1 cellular context compared by ENCODE assay signal in the genomic region with DNA sequence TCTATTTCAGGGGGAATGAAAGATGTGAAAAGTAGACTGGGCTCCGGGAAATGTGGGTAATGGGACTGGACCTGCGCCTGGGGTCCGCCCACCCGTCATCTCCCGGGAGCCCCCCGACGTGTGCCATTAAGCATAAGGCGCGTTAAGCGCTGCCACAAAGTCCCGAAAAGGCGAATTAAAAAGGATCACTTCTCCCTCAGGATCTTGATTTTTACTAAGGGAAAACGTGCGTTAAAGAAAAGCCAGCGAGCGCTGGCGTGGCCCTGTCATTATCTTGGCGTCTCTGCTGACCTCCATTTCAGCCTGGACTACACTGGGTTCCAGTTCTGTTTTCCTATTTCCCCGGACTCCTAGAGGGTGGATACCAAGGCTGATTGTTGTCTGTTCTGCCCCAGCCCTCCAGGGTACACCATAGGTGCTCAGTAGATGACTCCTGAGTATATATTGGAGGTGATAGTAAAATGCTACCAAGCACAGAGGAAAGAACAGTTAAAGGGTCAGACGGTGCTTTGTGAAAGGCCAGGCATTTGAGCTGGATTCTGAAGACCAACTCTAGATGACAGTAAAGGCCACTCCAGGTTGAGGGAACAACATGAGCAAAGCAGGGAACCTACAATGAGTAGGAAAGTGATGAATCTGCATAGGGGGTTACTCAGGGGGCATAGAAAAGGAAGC.
A peak's percentile ranks its signal among the peaks of the same experiment; 100 is the strongest.
TF ChIP-seq lines count a peak whose summit lies in the region.

No MANE protein-coding gene starts in this region.

TF ChIP-seq in K562, 482 proteins besides CTCF, POLR2A, EP300 and RAD21 (continued from another document and continues in another):
- TF ChIP-seq, protein P1, sequence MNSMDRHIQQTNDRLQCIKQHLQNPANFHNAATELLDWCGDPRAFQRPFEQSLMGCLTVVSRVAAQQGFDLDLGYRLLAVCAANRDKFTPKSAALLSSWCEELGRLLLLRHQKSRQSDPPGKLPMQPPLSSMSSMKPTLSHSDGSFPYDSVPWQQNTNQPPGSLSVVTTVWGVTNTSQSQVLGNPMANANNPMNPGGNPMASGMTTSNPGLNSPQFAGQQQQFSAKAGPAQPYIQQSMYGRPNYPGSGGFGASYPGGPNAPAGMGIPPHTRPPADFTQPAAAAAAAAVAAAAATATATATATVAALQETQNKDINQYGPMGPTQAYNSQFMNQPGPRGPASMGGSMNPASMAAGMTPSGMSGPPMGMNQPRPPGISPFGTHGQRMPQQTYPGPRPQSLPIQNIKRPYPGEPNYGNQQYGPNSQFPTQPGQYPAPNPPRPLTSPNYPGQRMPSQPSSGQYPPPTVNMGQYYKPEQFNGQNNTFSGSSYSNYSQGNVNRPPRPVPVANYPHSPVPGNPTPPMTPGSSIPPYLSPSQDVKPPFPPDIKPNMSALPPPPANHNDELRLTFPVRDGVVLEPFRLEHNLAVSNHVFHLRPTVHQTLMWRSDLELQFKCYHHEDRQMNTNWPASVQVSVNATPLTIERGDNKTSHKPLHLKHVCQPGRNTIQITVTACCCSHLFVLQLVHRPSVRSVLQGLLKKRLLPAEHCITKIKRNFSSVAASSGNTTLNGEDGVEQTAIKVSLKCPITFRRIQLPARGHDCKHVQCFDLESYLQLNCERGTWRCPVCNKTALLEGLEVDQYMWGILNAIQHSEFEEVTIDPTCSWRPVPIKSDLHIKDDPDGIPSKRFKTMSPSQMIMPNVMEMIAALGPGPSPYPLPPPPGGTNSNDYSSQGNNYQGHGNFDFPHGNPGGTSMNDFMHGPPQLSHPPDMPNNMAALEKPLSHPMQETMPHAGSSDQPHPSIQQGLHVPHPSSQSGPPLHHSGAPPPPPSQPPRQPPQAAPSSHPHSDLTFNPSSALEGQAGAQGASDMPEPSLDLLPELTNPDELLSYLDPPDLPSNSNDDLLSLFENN (IDR thresholded peaks at IDR 0.05; ENCODE audit: low read depth in 2 of 2, low read length in 2 of 2), result no peak
- no peak for TF ChIP-seq NFXL1 (CRISPR knock-in tag; IDR thresholded peaks at IDR 0.05)
- peak; percentile 23 for TF ChIP-seq BRD9 (IDR thresholded peaks at IDR 0.05; ENCODE audit: low read depth, partially characterized antibody)
- no peak for TF ChIP-seq FOXK1 (CRISPR knock-in tag; IDR thresholded peaks at IDR 0.05; ENCODE audit: borderline replicate concordance)
- no peak for TF ChIP-seq ZBTB49 (CRISPR knock-in tag; IDR thresholded peaks at IDR 0.05; ENCODE audit: borderline replicate concordance)
- peak; percentile 33; the same call in 1 of the 2 replicates for TF ChIP-seq BCOR (IDR thresholded peaks at IDR 0.05)
- no peak for TF ChIP-seq ETS1 (conservative IDR thresholded peaks at IDR 0.05; ENCODE audit: control insufficient read depth, low read depth, low read length)
- no peak for TF ChIP-seq TBL1XR1 (IDR thresholded peaks at IDR 0.05; ENCODE audit: low read length in 2 of 2)
- no peak for TF ChIP-seq ATF1 (CRISPR knock-in tag; IDR thresholded peaks at IDR 0.05)
- TF ChIP-seq ATF1 (tag; IDR thresholded peaks at IDR 0.05), result peak; percentile 20; the same call in 1 of the 2 replicates
- peak; percentile 57; the same call in 1 of the 2 replicates for TF ChIP-seq HDGF (IDR thresholded peaks at IDR 0.05)
- TF ChIP-seq, protein P2, sequence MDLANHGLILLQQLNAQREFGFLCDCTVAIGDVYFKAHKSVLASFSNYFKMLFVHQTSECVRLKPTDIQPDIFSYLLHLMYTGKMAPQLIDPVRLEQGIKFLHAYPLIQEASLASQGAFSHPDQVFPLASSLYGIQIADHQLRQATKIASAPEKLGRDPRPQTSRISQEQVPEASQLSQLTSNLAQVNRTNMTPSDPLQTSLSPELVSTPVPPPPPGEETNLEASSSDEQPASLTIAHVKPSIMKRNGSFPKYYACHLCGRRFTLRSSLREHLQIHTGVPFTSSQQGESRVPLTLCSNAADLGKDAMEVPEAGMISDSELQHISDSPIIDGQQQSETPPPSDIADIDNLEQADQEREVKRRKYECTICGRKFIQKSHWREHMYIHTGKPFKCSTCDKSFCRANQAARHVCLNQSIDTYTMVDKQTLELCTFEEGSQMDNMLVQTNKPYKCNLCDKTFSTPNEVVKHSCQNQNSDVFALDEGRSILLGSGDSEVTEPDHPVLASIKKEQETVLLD (IDR thresholded peaks at IDR 0.05), result 0 out of 2 replicates have a peak, but pooled peaks have one; percentile 21
- peak; percentile 89 for TF ChIP-seq NEUROD1 (IDR thresholded peaks at IDR 0.05; ENCODE audit: borderline replicate concordance, low read depth, low read length, partially characterized antibody)
- TF ChIP-seq ZZZ3 (IDR thresholded peaks at IDR 0.05), result no peak
- no peak for TF ChIP-seq TAF7 (tag; IDR thresholded peaks at IDR 0.05)
- peak; percentile 33 to 38; a peak in 3 of 4 replicates for TF ChIP-seq NRF1 (conservative IDR thresholded peaks at IDR 0.05 in 1 of 2, IDR thresholded peaks at IDR 0.05 in 1 of 2)
- TF ChIP-seq CXXC5 (CRISPR knock-in tag; IDR thresholded peaks at IDR 0.05), result no peak; the same call in 1 of the 2 replicates
- peak; percentile 22; the same call in 1 of the 2 replicates for TF ChIP-seq NKRF (IDR thresholded peaks at IDR 0.05; ENCODE audit: borderline replicate concordance)
- peak; percentile 70 for TF ChIP-seq NCOA6 (IDR thresholded peaks at IDR 0.05)
- TF ChIP-seq, protein P3, sequence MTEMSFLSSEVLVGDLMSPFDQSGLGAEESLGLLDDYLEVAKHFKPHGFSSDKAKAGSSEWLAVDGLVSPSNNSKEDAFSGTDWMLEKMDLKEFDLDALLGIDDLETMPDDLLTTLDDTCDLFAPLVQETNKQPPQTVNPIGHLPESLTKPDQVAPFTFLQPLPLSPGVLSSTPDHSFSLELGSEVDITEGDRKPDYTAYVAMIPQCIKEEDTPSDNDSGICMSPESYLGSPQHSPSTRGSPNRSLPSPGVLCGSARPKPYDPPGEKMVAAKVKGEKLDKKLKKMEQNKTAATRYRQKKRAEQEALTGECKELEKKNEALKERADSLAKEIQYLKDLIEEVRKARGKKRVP (CRISPR knock-in tag; IDR thresholded peaks at IDR 0.05), result peak; percentile 49; the same call in 1 of the 2 replicates
- 0 out of 2 replicates have a peak, but pooled peaks have one; percentile 18 for TF ChIP-seq MIER1 (IDR thresholded peaks at IDR 0.05; ENCODE audit: low read depth)
- TF ChIP-seq ZNF217 (CRISPR knock-in tag; IDR thresholded peaks at IDR 0.05), result no peak
- TF ChIP-seq ZBTB11 (CRISPR knock-in tag; IDR thresholded peaks at IDR 0.05), result no peak
- TF ChIP-seq FOXM1 (IDR thresholded peaks at IDR 0.05; ENCODE audit: low read depth), result peak; percentile 17; the same call in 1 of the 2 replicates
- TF ChIP-seq FOXM1 (CRISPR knock-in tag; IDR thresholded peaks at IDR 0.05; ENCODE audit: low read depth), result 0 out of 2 replicates have a peak, but pooled peaks have one; percentile 28
- no peak for TF ChIP-seq ZBTB1 (CRISPR knock-in tag; IDR thresholded peaks at IDR 0.05; ENCODE audit: borderline replicate concordance, low read depth)
- no peak for TF ChIP-seq SNRNP70 (optimal IDR thresholded peaks at IDR 0.05; ENCODE audit: low read depth, low read length)
- TF ChIP-seq ASH1L (IDR thresholded peaks at IDR 0.05; ENCODE audit: borderline replicate concordance, low read depth, partially characterized antibody), result no peak
- TF ChIP-seq L3MBTL2 (IDR thresholded peaks at IDR 0.05), result peak; percentile 49
- TF ChIP-seq, protein P4, sequence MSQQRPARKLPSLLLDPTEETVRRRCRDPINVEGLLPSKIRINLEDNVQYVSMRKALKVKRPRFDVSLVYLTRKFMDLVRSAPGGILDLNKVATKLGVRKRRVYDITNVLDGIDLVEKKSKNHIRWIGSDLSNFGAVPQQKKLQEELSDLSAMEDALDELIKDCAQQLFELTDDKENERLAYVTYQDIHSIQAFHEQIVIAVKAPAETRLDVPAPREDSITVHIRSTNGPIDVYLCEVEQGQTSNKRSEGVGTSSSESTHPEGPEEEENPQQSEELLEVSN (IDR thresholded peaks at IDR 0.05; ENCODE audit: borderline replicate concordance in 1 of 2, extremely low read depth in 1 of 2, insufficient read depth in 1 of 2, insufficient read length in 1 of 2, low read depth in 1 of 2, low read length in 1 of 2, poor library complexity in 1 of 2, severe bottlenecking in 1 of 2), result peak in 1 of 2 experiments; percentile 6
- TF ChIP-seq LEF1 (IDR thresholded peaks at IDR 0.05), result 0 out of 2 replicates have a peak, but pooled peaks have one; percentile 7
- TF ChIP-seq GTF2A2 (tag; IDR thresholded peaks at IDR 0.05), result no peak
- TF ChIP-seq PYGO2 (tag; IDR thresholded peaks at IDR 0.05), result no peak
